ENCODE assay signal across 18 cellular contexts in the genomic region with DNA sequence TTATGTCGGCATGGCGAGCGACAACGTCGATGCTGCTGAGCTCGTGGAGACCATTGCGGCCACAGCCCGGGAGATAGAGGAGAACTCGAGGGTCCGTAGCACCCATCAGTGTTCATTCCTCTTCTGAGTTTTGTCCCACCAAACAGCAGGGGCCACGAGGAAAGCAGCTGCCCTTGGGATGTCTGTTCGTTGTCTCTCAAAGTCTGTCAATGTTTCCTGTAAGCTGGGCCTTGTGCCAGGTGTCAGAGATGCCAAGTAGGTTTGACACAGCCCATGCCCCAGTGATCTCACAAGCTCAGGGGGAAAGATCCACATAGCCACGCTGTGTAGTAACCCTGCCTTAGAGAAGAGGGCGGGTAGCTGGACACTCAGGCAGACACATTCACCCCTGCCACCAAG. TPM values are rescaled to one million over a fixed set of nuclear protein-coding genes. Genes with fewer than 3 reads are reported as not detected.
DNase-seq lines count a peak whose midpoint lies in the region; ATAC-seq and TF ChIP-seq lines count a peak whose summit lies in the region.
"Had no signal": no experiment of that assay in that cellular context is flagged by ENCODE, and none has a peak within 500 bp of the region (broad histone marks: within the 10 kb centered on the region; RNA-seq: fewer than 3 reads in every experiment).

No MANE protein-coding gene starts in this region.

- TF ChIP-seq CTCF in WTC11 (IDR thresholded peaks at IDR 0.05), result no peak
- TF ChIP-seq CTCF in left ventricle myocardium inferior (IDR thresholded peaks at IDR 0.05; ENCODE audit: borderline replicate concordance), result no peak
- no peak for TF ChIP-seq CTCF in nephron progenitor cell (IDR thresholded peaks at IDR 0.05)

- CTCF ChIA-PET in CD4-positive, alpha-beta memory T cell (lab: Charles Lee; ENCODE audit: partially characterized antibody), result no interaction called here
- CTCF ChIA-PET in WTC11 (lab: Charles Lee), result interaction anchor here (0.9 kb wide), 1 partner anchor 23 kb away, joined by 3 read pairs; the partner anchor contains the start of gene NTAN1

- no peak overlapping the region for H3K4me3 Mint-ChIP-seq in CD4-positive, alpha-beta memory T cell
- H3K4me3 Mint-ChIP-seq in WTC11 (no peak overlapping the region), nephron progenitor cell (no peak overlapping the region)
- H3K4me3 Mint-ChIP-seq: activated B cell treated with CpG ODN at 0.5 μM for 24 hours; activated T-helper 17 cell treated with anti-CD3 and anti-CD28 coated beads, Interleukin-2, amount 50 U/mL, for 72 hours; mesothelial cell of epicardium had no signal

- H3K27me3 ChIP-seq in CD4-positive, alpha-beta memory T cell (ENCODE audit: insufficient read depth, low read length), result no peaks in the 10 kb centered on the region
- no peaks in the 10 kb centered on the region for H3K27me3 ChIP-seq in left ventricle myocardium inferior (ENCODE audit: low read depth)
- H3K27me3 ChIP-seq: esophagus squamous epithelium had no signal

- H3K4me3 ChIP-seq in CD4-positive, alpha-beta memory T cell (ENCODE audit: low read length in 2 of 2), result no peak overlapping the region
- H3K4me3 ChIP-seq in left ventricle myocardium inferior, result no peak overlapping the region
- H3K4me3 ChIP-seq: esophagus squamous epithelium had no signal

- peaks cover 49 to 81% of the 10 kb centered on the region in 2 donors for H3K36me3 Mint-ChIP-seq in CD4-positive, alpha-beta memory T cell
- H3K36me3 Mint-ChIP-seq in WTC11 (peaks cover 70% of the 10 kb centered on the region), nephron progenitor cell (ENCODE audit: low read depth) (peaks cover 81% of the 10 kb centered on the region)

- peak overlapping the region in 4 of 7 donors; percentile 9 to 68 (median 26) for H3K27ac Mint-ChIP-seq in CD4-positive, alpha-beta memory T cell
- H3K27ac Mint-ChIP-seq in WTC11 (peak overlapping the region; percentile 60; the same call in 1 of the 2 replicates), nephron progenitor cell (peak overlapping the region; percentile 22)
- H3K27ac Mint-ChIP-seq: activated B cell treated with CpG ODN at 0.5 μM for 24 hours, mesothelial cell of epicardium had no signal

- H3K4me1 ChIP-seq in CD4-positive, alpha-beta memory T cell (ENCODE audit: insufficient read depth, low read length), result peaks cover 20% of the 10 kb centered on the region
- peaks cover 39% of the 10 kb centered on the region for H3K4me1 ChIP-seq in left ventricle myocardium inferior

- intact Hi-C loops in CD4-positive, alpha-beta memory T cell (cut with micrococcal nuclease), result no loop called here
- intact Hi-C loops in left ventricle myocardium inferior (cut with micrococcal nuclease), result no loop called here

- H3K36me3 ChIP-seq in CD4-positive, alpha-beta memory T cell (ENCODE audit: insufficient read depth, low read length), result peaks cover 62% of the 10 kb centered on the region
- peaks cover 91% of the 10 kb centered on the region for H3K36me3 ChIP-seq in left ventricle myocardium inferior

- no peak for ATAC-seq in WTC11
- no peak for ATAC-seq in HG03571 (IDR thresholded peaks at IDR 0.05; ENCODE audit: unreplicated experiment)
- ATAC-seq: activated T-helper 17 cell treated with anti-CD3 and anti-CD28 coated beads, Interleukin-2, amount 50 U/mL, for 72 hours; stimulated activated naive CD8-positive, alpha-beta T cell treated with anti-CD3 and anti-CD28 coated beads, Interleukin-15, Interleukin-2, amounts not matched to agents 100 U/mL and 50 U/mL, for 24 hours had no signal

- no peaks in the 10 kb centered on the region for H3K27me3 Mint-ChIP-seq in CD4-positive, alpha-beta memory T cell
- no peaks in the 10 kb centered on the region for H3K27me3 Mint-ChIP-seq in WTC11 (ENCODE audit: low read depth)
- no peaks in the 10 kb centered on the region for H3K27me3 Mint-ChIP-seq in nephron progenitor cell (ENCODE audit: low read depth, poor library complexity)
- H3K27me3 Mint-ChIP-seq: activated B cell treated with CpG ODN at 0.5 μM for 24 hours; activated T-helper 17 cell treated with anti-CD3 and anti-CD28 coated beads, Interleukin-2, amount 50 U/mL, for 72 hours had no signal

- no peak overlapping the region for H3K27ac ChIP-seq in CD4-positive, alpha-beta memory T cell (ENCODE audit: low read depth, low read length)
- peak overlapping the region; percentile 73 for H3K27ac ChIP-seq in left ventricle myocardium inferior (replicated peaks)
- H3K27ac ChIP-seq: esophagus squamous epithelium had no signal

- H3K9me3 ChIP-seq in CD4-positive, alpha-beta memory T cell (ENCODE audit: control insufficient read depth in 1 of 2, low read length in 2 of 2), result no peaks in the 10 kb centered on the region
- no peaks in the 10 kb centered on the region for H3K9me3 ChIP-seq in left ventricle myocardium inferior (replicated peaks)
- H3K9me3 ChIP-seq: esophagus squamous epithelium had no signal

- no peaks in the 10 kb centered on the region for H3K9me3 Mint-ChIP-seq in CD4-positive, alpha-beta memory T cell
- no peaks in the 10 kb centered on the region for H3K9me3 Mint-ChIP-seq in WTC11
- H3K9me3 Mint-ChIP-seq in nephron progenitor cell, result no peaks in the 10 kb centered on the region
- H3K9me3 Mint-ChIP-seq: activated B cell treated with CpG ODN at 0.5 μM for 24 hours; activated T-helper 17 cell treated with anti-CD3 and anti-CD28 coated beads, Interleukin-2, amount 50 U/mL, for 72 hours; mesothelial cell of epicardium had no signal

- DNase-seq in CD4-positive, alpha-beta memory T cell, result no peak
- DNase-seq in WTC11 (ENCODE audit: low spot score), result no peak
- peak; percentile 77 for DNase-seq in left ventricle myocardium inferior
- DNase-seq in nephron progenitor cell, result no peak
- no peak for DNase-seq in nucleus accumbens (lab: John Stamatoyannopoulos, UW)
- no peak for DNase-seq in pons (ENCODE audit: low spot score)
- DNase-seq in activated CD4-positive, alpha-beta T cell treated with anti-CD3 and anti-CD28 coated beads, Interleukin-2, amount 50 U/mL, for 1 hour, result no peak
- DNase-seq: activated B cell treated with CpG ODN at 0.5 μM for 24 hours; Calu3; caudate nucleus; esophagus squamous epithelium; NCI-H187; SHP77; stimulated activated naive CD8-positive, alpha-beta T cell treated with anti-CD3 and anti-CD28 coated beads, Interleukin-15, Interleukin-2, amounts not matched to agents 100 U/mL and 50 U/mL, for 24 hours; T-helper 2 cell had no signal

- POLR2A ChIA-PET in CD4-positive, alpha-beta memory T cell (lab: Charles Lee; ENCODE audit: partially characterized antibody), result no interaction called here
- POLR2A ChIA-PET in WTC11 (lab: Charles Lee), result no interaction called here

- H3K4me1 Mint-ChIP-seq in CD4-positive, alpha-beta memory T cell, result peaks cover 10 to 25% (median 17%) of the 10 kb centered on the region in 4 donors
- H3K4me1 Mint-ChIP-seq in WTC11 (no peaks in the 10 kb centered on the region), nephron progenitor cell (peaks cover 17% of the 10 kb centered on the region)
- H3K4me1 Mint-ChIP-seq: activated B cell treated with CpG ODN at 0.5 μM for 24 hours, mesothelial cell of epicardium had no signal

TF ChIP-seq in WTC11, 78 proteins besides CTCF, POLR2A, EP300 and RAD21:
- TF ChIP-seq, protein P1, sequence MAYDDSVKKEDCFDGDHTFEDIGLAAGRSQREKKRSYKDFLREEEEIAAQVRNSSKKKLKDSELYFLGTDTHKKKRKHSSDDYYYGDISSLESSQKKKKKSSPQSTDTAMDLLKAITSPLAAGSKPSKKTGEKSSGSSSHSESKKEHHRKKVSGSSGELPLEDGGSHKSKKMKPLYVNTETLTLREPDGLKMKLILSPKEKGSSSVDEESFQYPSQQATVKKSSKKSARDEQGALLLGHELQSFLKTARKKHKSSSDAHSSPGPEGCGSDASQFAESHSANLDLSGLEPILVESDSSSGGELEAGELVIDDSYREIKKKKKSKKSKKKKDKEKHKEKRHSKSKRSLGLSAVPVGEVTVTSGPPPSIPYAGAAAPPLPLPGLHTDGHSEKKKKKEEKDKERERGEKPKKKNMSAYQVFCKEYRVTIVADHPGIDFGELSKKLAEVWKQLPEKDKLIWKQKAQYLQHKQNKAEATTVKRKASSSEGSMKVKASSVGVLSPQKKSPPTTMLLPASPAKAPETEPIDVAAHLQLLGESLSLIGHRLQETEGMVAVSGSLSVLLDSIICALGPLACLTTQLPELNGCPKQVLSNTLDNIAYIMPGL (CRISPR knock-in tag; IDR thresholded peaks at IDR 0.05), result no peak
- TF ChIP-seq GRHL2 (CRISPR knock-in tag; IDR thresholded peaks at IDR 0.05; ENCODE audit: insufficient replicate concordance, severe bottlenecking), result no peak
- TF ChIP-seq ESRRA (CRISPR knock-in tag; IDR thresholded peaks at IDR 0.05; ENCODE audit: borderline replicate concordance), result no peak
- no peak for TF ChIP-seq ELF4 (CRISPR knock-in tag; IDR thresholded peaks at IDR 0.05; ENCODE audit: low read depth)
- TF ChIP-seq NFYB (CRISPR knock-in tag; conservative IDR thresholded peaks at IDR 0.05; ENCODE audit: low read depth), result no peak
- no peak for TF ChIP-seq NR3C1 (CRISPR knock-in tag; conservative IDR thresholded peaks at IDR 0.05; ENCODE audit: low read depth)
- TF ChIP-seq MYBL2 (CRISPR knock-in tag; IDR thresholded peaks at IDR 0.05), result no peak
- no peak for TF ChIP-seq USF1 (CRISPR knock-in tag; IDR thresholded peaks at IDR 0.05)
- TF ChIP-seq IRF2 (CRISPR knock-in tag; IDR thresholded peaks at IDR 0.05; ENCODE audit: borderline replicate concordance, low read depth), result no peak

RNA-seq across cellular contexts. Expression of gene NTAN1, which starts 22.6 kb away (rescaled TPM):
- total RNA-seq in CD4-positive, alpha-beta memory T cell, result 10 to 100 TPM; 28.7 to 30.3 TPM
- 10 to 100 TPM; 62.5 to 66.3 TPM for polyA plus RNA-seq in CD4-positive, alpha-beta memory T cell
- 33.8 to 39.6 TPM (median 38.0 TPM) in 3 replicates for total RNA-seq in WTC11 (2021)
- 17.9 TPM for total RNA-seq in left ventricle myocardium inferior

RNA-seq across cellular contexts. Expression of gene PDXDC1, which starts 58.5 kb away (rescaled TPM):
- 10 to 100 TPM; 83.9 to 86.7 TPM for total RNA-seq in CD4-positive, alpha-beta memory T cell
- 10 to 100 TPM; 11.1 to 37.2 TPM for polyA plus RNA-seq in CD4-positive, alpha-beta memory T cell
- total RNA-seq in WTC11 (2021) (106 to 108 TPM (median 107 TPM) in 3 replicates), left ventricle myocardium inferior (71.4 TPM)
